9 cellular contexts compared by ENCODE assay signal in genomic region chr2:223943135-223943534, GRCh38. TPM values are rescaled to one million over a fixed set of nuclear protein-coding genes. Genes with fewer than 3 reads are reported as not detected.
DNase-seq lines count a peak whose midpoint lies in the region; ATAC-seq, FAIRE-seq and TF ChIP-seq lines count a peak whose summit lies in the region.
"Had no signal": no experiment of that assay in that cellular context is flagged by ENCODE, and none has a peak within 500 bp of the region (broad histone marks: within the 10 kb centered on the region; RNA-seq: fewer than 3 reads in every experiment).

No MANE protein-coding gene starts in this region.

- BruUV-seq in K562 (replicated peaks; lab: Mats Ljungman, UMichigan), result TSS peak; percentile 56

- 53 to 76% (median 59%) methylated on average over 1 of the region's 1 CpG for WGBS in heart left ventricle, 4 donors
- 57% methylated on average over 1 of the region's 1 CpG for WGBS in K562 (ENCODE audit: insufficient coverage, low coverage, missing lambda C conversion rate)
- WGBS in mesendoderm (ENCODE audit: extremely low coverage, insufficient coverage, low lambda C conversion rate), result no CpG with 5 or more reads among the region's 1 CpG

- CTCF ChIA-PET in K562 (lab: Yijun Ruan, JAX; ENCODE audit: low intra/inter-chr PET ratio), result no interaction called here

- no peak overlapping the region for H2BK15ac ChIP-seq in mesendoderm (replicated peaks; ENCODE audit: low read depth)

- no peaks in the 10 kb centered on the region for H4K20me1 ChIP-seq in K562 (replicated peaks; ENCODE audit: control insufficient read depth, insufficient read depth, low read length)

- TF ChIP-seq CTCF in heart left ventricle (IDR thresholded peaks at IDR 0.05) (no peak), K562 (IDR thresholded peaks at IDR 0.05 in 2 of 3, conservative IDR thresholded peaks at IDR 0.05 in 1 of 3; ENCODE audit: insufficient read depth in 2 of 3, low read depth in 1 of 3, low read length in 3 of 3) (no peak), type B pancreatic cell (conservative IDR thresholded peaks at IDR 0.05) (no peak), GM13977 (IDR thresholded peaks at IDR 0.05; ENCODE audit: extremely low read depth, insufficient read depth, missing control alignments) (no peak)

- POLR2A ChIA-PET in K562 (lab: Yijun Ruan, JAX), result no interaction called here

- peak overlapping the region; percentile 5 to 98 (median 94) for H3K27ac ChIP-seq in heart left ventricle
- no peak overlapping the region for H3K27ac ChIP-seq in K562 (ENCODE audit: extremely low read depth, low read depth, low read length)
- H3K27ac ChIP-seq in mesendoderm (ENCODE audit: low read depth, low read length), result no peak overlapping the region

- peak overlapping the region; percentile 91 for H3K4me3 Mint-ChIP-seq in type B pancreatic cell

- H3K23ac ChIP-seq in mesendoderm (ENCODE audit: low read length), result peak overlapping the region; percentile 59

- H3K4me1 ChIP-seq in heart left ventricle, result peaks cover 0 to 76% (median 36%) of the 10 kb centered on the region in 12 donors
- H3K4me1 ChIP-seq in K562 (replicated peaks in 1 of 2; ENCODE audit: control insufficient read depth in 2 of 2, insufficient read depth in 2 of 2, low read length in 2 of 2), result peaks cover 15 to 17% of the 10 kb centered on the region in 2 experiments; a peak in 4 of 5 replicates
- peaks cover 8% of the 10 kb centered on the region for H3K4me1 ChIP-seq in mesendoderm (ENCODE audit: control insufficient read depth, low read depth, low read length)

- no peak for ATAC-seq in heart left ventricle
- ATAC-seq in Right ventricle myocardium superior (ENCODE audit: poor library complexity), result no peak
- ATAC-seq in K562, result no peak

- no peaks in the 10 kb centered on the region for H3K9me1 ChIP-seq in K562 (ENCODE audit: control insufficient read depth, insufficient read depth, low read length)

- no peak for TF ChIP-seq RAD21 in K562 (CRISPR knock-in tag; conservative IDR thresholded peaks at IDR 0.05 in 1 of 2, IDR thresholded peaks at IDR 0.05 in 1 of 2)

- H3K27me3 Mint-ChIP-seq in type B pancreatic cell, result peaks cover 4% of the 10 kb centered on the region

- H3K9me3 ChIP-seq in heart left ventricle (no peaks in the 10 kb centered on the region), K562 (replicated peaks; ENCODE audit: control insufficient read depth, insufficient read depth, low read depth, low read length) (peaks cover 2% of the 10 kb centered on the region; the same call in 1 of the 2 replicates)

- H2AK5ac ChIP-seq in mesendoderm (ENCODE audit: low read length), result no peak overlapping the region

- H3K27me3 ChIP-seq in heart left ventricle, result no peaks in the 10 kb centered on the region
- H3K27me3 ChIP-seq in K562 (ENCODE audit: control insufficient read depth in 2 of 2, insufficient read depth in 2 of 2, low read length in 2 of 2), result no peaks in the 10 kb centered on the region
- H3K27me3 ChIP-seq in mesendoderm (ENCODE audit: insufficient read depth, low read length, poor library complexity), result no peaks in the 10 kb centered on the region

- H3K4me1 Mint-ChIP-seq in type B pancreatic cell (ENCODE audit: unreplicated experiment), result peaks cover 28% of the 10 kb centered on the region

- no peak overlapping the region for H2BK120ac ChIP-seq in mesendoderm (ENCODE audit: low read depth, low read length)

- H3K36me3 Mint-ChIP-seq in type B pancreatic cell, result peaks cover 9% of the 10 kb centered on the region

- DNase-seq in heart left ventricle (no peak), Right ventricle myocardium superior (no peak), K562 (ENCODE audit: extremely low read depth in 1 of 4, low spot score in 3 of 4) (no peak), mesendoderm (no peak), type B pancreatic cell (ENCODE audit: extremely low spot score, unreplicated experiment) (no peak), GM13977 (ENCODE audit: low spot score) (no peak), DMS 273 (lab: John Stamatoyannopoulos, UW; ENCODE audit: unreplicated experiment) (no peak), SK-N-DZ (ENCODE audit: low spot score) (no peak)
- DNase-seq: activated CD4-positive, alpha-beta T cell treated with anti-CD3 and anti-CD28 coated beads for 4 hours had no signal

- no peak overlapping the region for H3K4ac ChIP-seq in mesendoderm (ENCODE audit: low read depth, low read length)

- peaks cover 4% of the 10 kb centered on the region for H3K9me3 Mint-ChIP-seq in type B pancreatic cell

- H4K8ac ChIP-seq in mesendoderm (ENCODE audit: low read depth, low read length), result no peak overlapping the region

- H2BK5ac ChIP-seq in mesendoderm (ENCODE audit: low read length), result no peak overlapping the region

- intact Hi-C loops in heart left ventricle (cut with DNase I) (no loop called here), Right ventricle myocardium superior (cut with DNase I) (no loop called here), K562 (cut with micrococcal nuclease) (no loop called here)

- 0 out of 4 replicates have a peak overlapping the region, but pooled peaks of 1 of the 2 experiments have one; percentile 65 for H3K9ac ChIP-seq in K562 (ENCODE audit: insufficient read depth in 1 of 2, low read depth in 2 of 2, low read length in 2 of 2)
- no peak overlapping the region for H3K9ac ChIP-seq in mesendoderm (ENCODE audit: low read length)

- no peak for FAIRE-seq in K562 (lab: Jason Lieb, UNC)

- no peak for TF ChIP-seq POLR2A in heart left ventricle (IDR thresholded peaks at IDR 0.05)
- TF ChIP-seq POLR2A in K562 (conservative IDR thresholded peaks at IDR 0.05), result no peak

- in situ Hi-C loops in K562 (cut with MboI), result no loop called here
- in situ Hi-C loops in GM13977 (cut with MboI; ENCODE audit: low pct_unique_long_range_greater_than_20kb, low sequenced_read_pairs, unreplicated experiment), result no loop called here

- peak overlapping the region; percentile 88 for H3K27ac Mint-ChIP-seq in type B pancreatic cell

- H3K4me2 ChIP-seq in K562 (ENCODE audit: insufficient read depth, low read length) (peak overlapping the region; percentile 73; the same call in 1 of the 2 replicates), mesendoderm (ENCODE audit: low read length) (no peak overlapping the region)

- no peak for TF ChIP-seq EP300 in K562 (IDR thresholded peaks at IDR 0.05; ENCODE audit: low read length)

- peak overlapping the region; percentile 27 for H3K56ac ChIP-seq in mesendoderm (ENCODE audit: low read length)

- H2AFZ ChIP-seq in K562 (ENCODE audit: low read depth, low read length), result no peak overlapping the region

- H3K79me1 ChIP-seq in mesendoderm (ENCODE audit: low read length), result peaks cover 14% of the 10 kb centered on the region

- H4K5ac ChIP-seq in mesendoderm (ENCODE audit: low read length), result no peak overlapping the region

- peaks cover 34% of the 10 kb centered on the region for H3K79me2 ChIP-seq in K562 (ENCODE audit: control insufficient read depth, insufficient read depth, low read length)
- peaks cover 38% of the 10 kb centered on the region for H3K79me2 ChIP-seq in mesendoderm (ENCODE audit: control insufficient read depth, insufficient read depth, low read length)

- no peak overlapping the region for H3K18ac ChIP-seq in mesendoderm (ENCODE audit: low read length)

- no peaks in the 10 kb centered on the region for H3K36me3 ChIP-seq in heart left ventricle
- no peaks in the 10 kb centered on the region; the same call in 2 of the 3 replicates for H3K36me3 ChIP-seq in K562 (ENCODE audit: control insufficient read depth, insufficient read depth, low read length)
- H3K36me3 ChIP-seq in mesendoderm (ENCODE audit: control insufficient read depth, insufficient read depth, low read length), result no peaks in the 10 kb centered on the region

- H3K4me3 ChIP-seq in heart left ventricle (peak overlapping the region in 10 of 12 donors; percentile 30 to 100 (median 96)), K562 (no peak overlapping the region; the same call in 1 of the 2 replicates), mesendoderm (ENCODE audit: low read length) (no peak overlapping the region)

RNA-seq across cellular contexts. Expression of gene WDFY1, which starts 2.0 kb away (rescaled TPM):
- total RNA-seq in heart left ventricle (10 to 100 TPM; 13.2 to 30.5 (median 14.3) TPM), Right ventricle myocardium superior (10.8 TPM), K562 (2014; rRNA removed) (17.5 and 28.1 TPM in 2 replicates), K562 (2014; rRNA removed; fragmentation: Illumina TruSeq; extraction: Trizol) (21.7 and 22.9 TPM in 2 replicates), K562 (2015; rRNA removed; fragmentation: Illumina TruSeq; extraction: Trizol) (23.9 and 25.3 TPM in 2 replicates), K562 (2021) (17.7 and 18.3 TPM in 2 replicates), type B pancreatic cell (ENCODE audit: low replicate concordance) (38.2 and 45.5 TPM in 2 replicates)
- polyA plus RNA-seq in heart left ventricle (10 to 100 TPM in 1 of 2 donors, 1 to 10 TPM in 1; 5.6 to 12.7 TPM), K562 (2011; rRNA removed) (27.6 and 34.8 TPM in 2 replicates), K562 (2014; fragmentation: Illumina TruSeq; extraction: Trizol) (14.4 and 17.5 TPM in 2 replicates), K562 (2014; fragmentation: Nextera tagmentation; extraction: Ambion mirVana) (1 to 10 TPM; 5.4 to 7.4 TPM), K562 (2014; rRNA removed) (13.5 and 16.2 TPM in 2 replicates)
- 30.1 and 42.9 TPM in 2 replicates for total RNA-seq in K562 (2011; cell fraction: chromatin; rRNA removed; ENCODE audit: low replicate concordance)
- total RNA-seq in K562 (2011; cell fraction: nucleolus; rRNA removed), result 23.3 and 31.2 TPM in 2 replicates
- total RNA-seq in K562 (2011; cell fraction: nucleoplasm; rRNA removed), result 25.7 and 27.6 TPM in 2 replicates
- polyA plus RNA-seq in K562 (2011; cell fraction: cytosol; rRNA removed), result 25.0 and 26.2 TPM in 2 replicates
- 25.8 and 37.3 TPM in 2 replicates for polyA plus RNA-seq in K562 (2011; cell fraction: nucleus; rRNA removed)
- polyA plus RNA-seq in K562 (2012), result 15.7 and 23.8 TPM in 2 replicates
- 65.6 and 70.4 TPM in 2 replicates for polyA minus RNA-seq in K562 (2011; rRNA and poly(A)+ RNA removed)
- polyA minus RNA-seq in K562 (2011; cell fraction: cytosol; rRNA and poly(A)+ RNA removed), result 22.4 and 24.8 TPM in 2 replicates
- 28.9 and 42.2 TPM in 2 replicates for polyA minus RNA-seq in K562 (2011; cell fraction: nucleus; rRNA and poly(A)+ RNA removed)
- polyA plus RNA-seq in mesendoderm (2013, experiment 1 of 2), result 41.8 TPM
- polyA plus RNA-seq in mesendoderm (2013, experiment 2 of 2), result 41.0 TPM
- 22.0 and 24.8 TPM in 2 replicates for polyA plus RNA-seq in SK-N-DZ (2014; cell fraction: cytosol; rRNA removed)
- 21.0 and 22.1 TPM in 2 replicates for polyA plus RNA-seq in SK-N-DZ (2014; cell fraction: nucleus; rRNA removed)

RNA-seq across cellular contexts. Expression of gene MRPL44, which starts 14.1 kb away (rescaled TPM):
- total RNA-seq in heart left ventricle, result 10 to 100 TPM; 33.4 to 54.2 (median 38.2) TPM
- polyA plus RNA-seq in heart left ventricle, result 10 to 100 TPM; 20.7 to 40.4 TPM
- 33.9 TPM for total RNA-seq in Right ventricle myocardium superior
- total RNA-seq in K562 (2011; cell fraction: chromatin; rRNA removed; ENCODE audit: low replicate concordance), result 5.0 and 7.2 TPM in 2 replicates
- 5.2 and 5.7 TPM in 2 replicates for total RNA-seq in K562 (2011; cell fraction: nucleolus; rRNA removed)
- total RNA-seq in K562 (2011; cell fraction: nucleoplasm; rRNA removed), result 6.1 and 6.8 TPM in 2 replicates
- total RNA-seq in K562 (2014; rRNA removed), result 18.3 and 20.2 TPM in 2 replicates
- total RNA-seq in K562 (2014; rRNA removed; fragmentation: Illumina TruSeq; extraction: Trizol), result 24.0 and 26.7 TPM in 2 replicates
- 24.5 and 26.0 TPM in 2 replicates for total RNA-seq in K562 (2015; rRNA removed; fragmentation: Illumina TruSeq; extraction: Trizol)
- 19.3 and 20.7 TPM in 2 replicates for total RNA-seq in K562 (2021)
- 14.5 and 16.5 TPM in 2 replicates for polyA plus RNA-seq in K562 (2011; rRNA removed)
- polyA plus RNA-seq in K562 (2011; cell fraction: cytosol; rRNA removed), result 10.5 and 14.4 TPM in 2 replicates
- 3.4 and 3.9 TPM in 2 replicates for polyA plus RNA-seq in K562 (2011; cell fraction: nucleus; rRNA removed)
- 14.4 and 17.9 TPM in 2 replicates for polyA plus RNA-seq in K562 (2012)
- 25.4 and 26.7 TPM in 2 replicates for polyA plus RNA-seq in K562 (2014; fragmentation: Illumina TruSeq; extraction: Trizol)
- 10 to 100 TPM; 10.4 to 16.4 TPM for polyA plus RNA-seq in K562 (2014; fragmentation: Nextera tagmentation; extraction: Ambion mirVana)
- polyA plus RNA-seq in K562 (2014; rRNA removed), result 20.8 and 23.4 TPM in 2 replicates
- polyA minus RNA-seq in K562 (2011; rRNA and poly(A)+ RNA removed), result 8.6 and 9.7 TPM in 2 replicates
- 8.9 and 10.0 TPM in 2 replicates for polyA minus RNA-seq in K562 (2011; cell fraction: cytosol; rRNA and poly(A)+ RNA removed)
- 4.3 and 7.1 TPM in 2 replicates for polyA minus RNA-seq in K562 (2011; cell fraction: nucleus; rRNA and poly(A)+ RNA removed)
- 49.3 TPM for polyA plus RNA-seq in mesendoderm (2013, experiment 1 of 2)
- polyA plus RNA-seq in mesendoderm (2013, experiment 2 of 2), result 49.4 TPM
- total RNA-seq in type B pancreatic cell (ENCODE audit: low replicate concordance), result 27.4 and 29.2 TPM in 2 replicates
- polyA plus RNA-seq in SK-N-DZ (2014; cell fraction: cytosol; rRNA removed), result 47.3 and 48.6 TPM in 2 replicates
- polyA plus RNA-seq in SK-N-DZ (2014; cell fraction: nucleus; rRNA removed), result 14.9 and 17.8 TPM in 2 replicates

Comparison
In these comparisons a context has a peak if more than half of its experiments do, and no peak if none do; other contexts are left out.
1. H3K27ac ChIP-seq: peak in heart left ventricle (12 of 12); none in K562 (single experiment) and mesendoderm (single experiment).
2. H3K4me3 ChIP-seq: peak in heart left ventricle (10 of 12); none in K562 (single experiment) and mesendoderm (single experiment).